Comparison of ENCODE assay signal across 13 cellular contexts in genomic region chr4:2251795-2252529, GRCh38. TPM values are rescaled to one million over a fixed set of nuclear protein-coding genes. Genes with fewer than 3 reads are reported as not detected.
A peak's percentile ranks its signal among the peaks of the same experiment; 100 is the strongest.
DNase-seq lines count a peak whose midpoint lies in the region; ATAC-seq, FAIRE-seq and TF ChIP-seq lines count a peak whose summit lies in the region.
"Had no signal": no experiment of that assay in that cellular context is flagged by ENCODE, and none has a peak within 500 bp of the region (broad histone marks: within the 10 kb centered on the region; RNA-seq: fewer than 3 reads in every experiment).

No MANE protein-coding gene starts in this region.

- no peaks in the 10 kb centered on the region for H3K27me3 ChIP-seq in esophagus muscularis mucosa
- H3K27me3 ChIP-seq: tibial nerve had no signal

- no peak for TF ChIP-seq POLR2A in esophagus muscularis mucosa (IDR thresholded peaks at IDR 0.05; ENCODE audit: low read depth)

- no peaks in the 10 kb centered on the region for H3K9me3 Mint-ChIP-seq in stimulated activated effector memory CD8-positive, alpha-beta T cell treated with anti-CD3 and anti-CD28 coated beads, Interleukin-12 subunit alpha, Interleukin-12 subunit beta, amount 100 ng/mL, for 72 hours

- no peaks in the 10 kb centered on the region for H3K9me3 ChIP-seq in esophagus muscularis mucosa
- H3K9me3 ChIP-seq: tibial nerve had no signal

- intact Hi-C loops in esophagus muscularis mucosa (cut with DNase I) = no loop called here

- TF ChIP-seq CTCF in esophagus muscularis mucosa (IDR thresholded peaks at IDR 0.05) = no peak

- no peak for FAIRE-seq in GM19239 (lab: Jason Lieb, UNC)

- ATAC-seq in stimulated activated effector memory CD8-positive, alpha-beta T cell treated with anti-CD3 and anti-CD28 coated beads, Interleukin-12 subunit alpha, Interleukin-12 subunit beta, amount 100 ng/mL, for 72 hours = no peak
- ATAC-seq in GM21825 (IDR thresholded peaks at IDR 0.05; ENCODE audit: unreplicated experiment) = no peak
- ATAC-seq: esophagus mucosa had no signal

- H3K27ac Mint-ChIP-seq in stimulated activated effector memory CD8-positive, alpha-beta T cell treated with anti-CD3 and anti-CD28 coated beads, Interleukin-12 subunit alpha, Interleukin-12 subunit beta, amount 100 ng/mL, for 72 hours = peak overlapping the region; percentile 69

- H3K4me1 Mint-ChIP-seq in stimulated activated effector memory CD8-positive, alpha-beta T cell treated with anti-CD3 and anti-CD28 coated beads, Interleukin-12 subunit alpha, Interleukin-12 subunit beta, amount 100 ng/mL, for 72 hours = peaks cover 8% of the 10 kb centered on the region

- H3K27ac ChIP-seq in esophagus muscularis mucosa (replicated peaks in 1 of 4) = no peak overlapping the region

- H3K4me3 Mint-ChIP-seq in stimulated activated effector memory CD8-positive, alpha-beta T cell treated with anti-CD3 and anti-CD28 coated beads, Interleukin-12 subunit alpha, Interleukin-12 subunit beta, amount 100 ng/mL, for 72 hours = no peak overlapping the region

- DNase-seq in activated gamma-delta T cell treated with Interleukin-2 at 50 U/mL for 16 hours = peak; percentile 4
- no peak for DNase-seq in activated gamma-delta T cell (lab: John Stamatoyannopoulos, UW)
- DNase-seq in GM19239 (ENCODE audit: insufficient read length, low spot score) = peak; percentile 8
- DNase-seq in esophagus muscularis mucosa (ENCODE audit: extremely low spot score) = peak; percentile 34
- no peak for DNase-seq in stimulated activated effector memory CD8-positive, alpha-beta T cell treated with anti-CD3 and anti-CD28 coated beads, Interleukin-12 subunit alpha, Interleukin-12 subunit beta, amount 100 ng/mL, for 72 hours (ENCODE audit: low spot score in 2 of 2)
- DNase-seq in DMS 273 treated with DMSO at 0.1 percent for 48 hours (lab: John Stamatoyannopoulos, UW) = no peak
- DNase-seq in NCI-H1417 treated with DMSO at 0.1 percent for 48 hours (lab: John Stamatoyannopoulos, UW) = no peak
- DNase-seq: mesenchymal stem cell, NCI-H2081, Right ventricle myocardium superior had no signal

- WGBS in esophagus muscularis mucosa = 92% methylated on average over 10 of the region's 16 CpGs

- peaks cover 15% of the 10 kb centered on the region for H3K36me3 Mint-ChIP-seq in stimulated activated effector memory CD8-positive, alpha-beta T cell treated with anti-CD3 and anti-CD28 coated beads, Interleukin-12 subunit alpha, Interleukin-12 subunit beta, amount 100 ng/mL, for 72 hours

- no peak overlapping the region for H3K4me3 ChIP-seq in esophagus muscularis mucosa
- H3K4me3 ChIP-seq: tibial nerve had no signal

- peaks cover 43 to 85% (median 81%) of the 10 kb centered on the region in 4 donors for H3K36me3 ChIP-seq in esophagus muscularis mucosa

- TF ChIP-seq EP300 in esophagus muscularis mucosa (IDR thresholded peaks at IDR 0.05) = no peak

- H3K4me1 ChIP-seq in esophagus muscularis mucosa = peaks cover 25 to 38% (median 31%) of the 10 kb centered on the region in 4 donors

RNA-seq across cellular contexts. Expression of gene MXD4, which starts 9.9 kb away (rescaled TPM):
- total RNA-seq in esophagus muscularis mucosa = 10 to 100 TPM; 38.8 to 86.4 (median 59.2) TPM

RNA-seq across cellular contexts. Expression of gene HAUS3, which starts 10.0 kb away (rescaled TPM):
- total RNA-seq in esophagus muscularis mucosa = 10 to 100 TPM in 3 of 4 donors, 1 to 10 TPM in 1; 9.9 to 14.1 (median 11.3) TPM

RNA-seq across cellular contexts. Expression of gene POLN, which starts 10.0 kb away (rescaled TPM):
- total RNA-seq in esophagus muscularis mucosa = 1 to 10 TPM; 1.2 to 3.3 (median 2.7) TPM

Comparison
In these comparisons a context has a peak if more than half of its experiments do, and no peak if none do; other contexts are left out.
1. DNase-seq: peak in activated gamma-delta T cell treated with Interleukin-2 at 50 U/mL for 16 hours (single experiment), GM19239 (single experiment) and esophagus muscularis mucosa (single experiment); none in activated gamma-delta T cell (single experiment), stimulated activated effector memory CD8-positive, alpha-beta T cell treated with anti-CD3 and anti-CD28 coated beads, Interleukin-12 subunit alpha, Interleukin-12 subunit beta, amount 100 ng/mL, for 72 hours (0 of 2), DMS 273 treated with DMSO at 0.1 percent for 48 hours (single experiment) and NCI-H1417 treated with DMSO at 0.1 percent for 48 hours (single experiment).